11 cellular contexts compared by ENCODE assay signal in the genomic region with DNA sequence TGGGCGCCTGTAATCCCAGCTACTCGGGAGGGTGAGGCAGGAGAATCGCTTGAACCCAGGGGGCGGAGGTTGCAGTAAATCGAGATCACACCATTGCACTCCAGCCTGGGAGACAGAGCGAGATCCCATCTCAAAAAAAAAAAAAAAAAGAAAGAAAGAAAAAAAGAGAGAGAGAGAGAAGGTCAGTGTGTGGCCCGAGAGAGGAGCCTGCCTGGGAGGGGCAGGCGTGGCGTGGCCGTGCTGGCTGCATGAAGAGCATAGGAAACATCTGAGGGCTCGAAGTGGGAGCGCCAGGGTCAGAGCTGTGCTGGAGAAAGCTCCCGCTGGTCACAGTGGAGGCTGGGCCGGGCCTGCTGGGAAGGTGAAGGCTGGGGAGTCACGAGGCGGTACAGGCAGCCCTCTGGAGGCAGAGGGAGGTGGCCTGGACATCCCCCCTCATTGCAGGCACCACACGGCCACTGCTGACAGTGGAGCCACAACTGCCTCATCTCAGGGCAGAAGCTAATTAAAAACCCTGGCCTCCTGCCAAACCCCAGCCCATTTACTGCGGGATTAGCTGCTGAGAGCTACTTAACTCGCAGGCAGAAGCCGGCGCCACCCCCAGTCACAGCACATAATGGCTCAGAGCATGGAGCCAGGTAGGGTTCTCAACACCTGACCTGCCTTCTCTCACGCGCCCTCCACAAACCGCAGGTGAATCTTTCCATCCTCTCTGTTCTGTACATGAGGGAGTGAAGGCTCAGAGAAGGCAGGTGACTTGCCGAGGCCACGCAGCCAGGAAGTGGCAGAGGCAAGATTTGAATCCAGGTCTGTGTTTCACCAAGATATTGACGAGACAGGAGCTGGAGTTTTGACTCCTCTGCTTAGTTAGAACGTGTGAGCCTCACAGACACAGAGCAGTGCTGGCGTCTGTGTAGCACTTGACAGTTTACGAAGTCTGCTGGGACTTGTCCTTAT. TPM values are rescaled to one million over a fixed set of nuclear protein-coding genes. Genes with fewer than 3 reads are reported as not detected.
DNase-seq lines count a peak whose midpoint lies in the region; FAIRE-seq and TF ChIP-seq lines count a peak whose summit lies in the region.
"Had no signal": no experiment of that assay in that cellular context is flagged by ENCODE, and none has a peak within 500 bp of the region (broad histone marks: within the 10 kb centered on the region; RNA-seq: fewer than 3 reads in every experiment).

No MANE protein-coding gene starts in this region.

- no peaks in the 10 kb centered on the region for H3K9me3 Mint-ChIP-seq in type B pancreatic cell
- no peaks in the 10 kb centered on the region for H3K9me3 Mint-ChIP-seq in chondrocyte (ENCODE audit: low read depth)

- DNase-seq in DMS 273 (lab: John Stamatoyannopoulos, UW; ENCODE audit: unreplicated experiment), result peak; percentile 90
- DNase-seq in NCI-H128 (lab: John Stamatoyannopoulos, UW; ENCODE audit: unreplicated experiment), result peak; percentile 90
- peak; percentile 98 for DNase-seq in RPMI8226
- peak; percentile 79 for DNase-seq in left kidney (ENCODE audit: low read depth, low spot score)
- no peak for DNase-seq in effector memory CD4-positive, alpha-beta T cell
- no peak for DNase-seq in type B pancreatic cell (ENCODE audit: extremely low spot score, unreplicated experiment)
- no peak for DNase-seq in chondrocyte (ENCODE audit: low spot score)
- DNase-seq in HTR-8/SVneo (ENCODE audit: insufficient read length, low spot score), result no peak
- DNase-seq: occipital lobe had no signal

- no peaks in the 10 kb centered on the region for H3K27me3 ChIP-seq in effector memory CD4-positive, alpha-beta T cell (replicated peaks; ENCODE audit: control insufficient read depth, insufficient read depth, low read length, poor library complexity, severe bottlenecking)

- no peaks in the 10 kb centered on the region for H3K36me3 ChIP-seq in effector memory CD4-positive, alpha-beta T cell (ENCODE audit: control insufficient read depth, insufficient read depth, low read length)
- H3K36me3 ChIP-seq: thoracic aorta had no signal

- H3K27ac Mint-ChIP-seq in type B pancreatic cell (no peak overlapping the region), chondrocyte (ENCODE audit: unreplicated experiment) (no peak overlapping the region)

- H3K27me3 Mint-ChIP-seq in type B pancreatic cell (peaks cover 12% of the 10 kb centered on the region), chondrocyte (ENCODE audit: low read depth) (peaks cover 19% of the 10 kb centered on the region)

- peaks cover 11% of the 10 kb centered on the region for H3K4me1 ChIP-seq in effector memory CD4-positive, alpha-beta T cell (ENCODE audit: control insufficient read depth, insufficient read depth, low read length, poor library complexity, severe bottlenecking)

- H3K36me3 Mint-ChIP-seq in type B pancreatic cell (no peaks in the 10 kb centered on the region), chondrocyte (ENCODE audit: low read depth) (no peaks in the 10 kb centered on the region)

- TF ChIP-seq CTCF in type B pancreatic cell (conservative IDR thresholded peaks at IDR 0.05) (no peak), chondrocyte (IDR thresholded peaks at IDR 0.05) (no peak)

- H3K4me3 ChIP-seq in effector memory CD4-positive, alpha-beta T cell (ENCODE audit: insufficient read depth, low read depth, low read length, poor library complexity, severe bottlenecking), result no peak overlapping the region
- H3K4me3 ChIP-seq: thoracic aorta had no signal

- H3K27ac ChIP-seq in effector memory CD4-positive, alpha-beta T cell (ENCODE audit: insufficient read depth, low read length, poor library complexity, severe bottlenecking), result no peak overlapping the region
- H3K27ac ChIP-seq: thoracic aorta, VCaP had no signal

- H3K4me1 Mint-ChIP-seq in type B pancreatic cell (ENCODE audit: unreplicated experiment) (peaks cover 8% of the 10 kb centered on the region), chondrocyte (ENCODE audit: low read depth) (no peaks in the 10 kb centered on the region)

- H3K4me3 Mint-ChIP-seq in type B pancreatic cell (no peak overlapping the region), chondrocyte (ENCODE audit: unreplicated experiment) (no peak overlapping the region)

- FAIRE-seq in HTR-8/SVneo (lab: Jason Lieb, UNC), result no peak

- H3K9me3 ChIP-seq in effector memory CD4-positive, alpha-beta T cell (ENCODE audit: control insufficient read depth, low read length), result no peaks in the 10 kb centered on the region
- H3K9me3 ChIP-seq: thoracic aorta had no signal

RNA-seq across cellular contexts. Expression of a gene that starts 32.6 kb away (rescaled TPM):
- 0.21 and 0.53 TPM in 2 replicates for total RNA-seq in type B pancreatic cell (ENCODE audit: low replicate concordance)
- total RNA-seq in chondrocyte, result not detected in 3 replicates

Comparison
In these comparisons a context has a peak if more than half of its experiments do, and no peak if none do; other contexts are left out.
1. DNase-seq: peak in DMS 273 (single experiment), NCI-H128 (single experiment), RPMI8226 (single experiment) and left kidney (single experiment); none in effector memory CD4-positive, alpha-beta T cell (0 of 3), type B pancreatic cell (single experiment), chondrocyte (single experiment) and HTR-8/SVneo (single experiment).